ENCODE assay signal across 23 cellular contexts in the genomic region with DNA sequence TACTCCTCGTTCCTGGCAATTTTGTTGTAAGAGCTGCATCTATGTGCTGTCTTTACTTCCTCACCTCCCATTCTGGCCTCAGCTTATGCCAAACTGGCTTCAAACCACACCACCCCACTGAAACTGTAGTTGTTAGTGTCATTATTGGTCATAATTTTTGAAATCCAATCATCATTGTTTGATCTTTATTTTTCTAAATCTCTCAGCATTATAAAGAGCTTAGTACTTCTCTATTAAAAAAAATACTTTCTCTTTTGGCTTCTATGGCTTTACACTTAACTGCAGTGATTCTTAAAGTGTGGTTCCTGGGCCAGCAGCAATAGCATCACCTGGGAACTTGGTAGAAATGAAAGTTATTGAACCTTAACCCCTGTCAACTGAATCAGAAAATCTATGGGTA.
DNase-seq lines count a peak whose midpoint lies in the region; ATAC-seq and TF ChIP-seq lines count a peak whose summit lies in the region.
"Had no signal": no experiment of that assay in that cellular context is flagged by ENCODE, and none has a peak within 500 bp of the region (broad histone marks: within the 10 kb centered on the region; RNA-seq: fewer than 3 reads in every experiment).

No MANE protein-coding gene starts in this region.

- CTCF ChIA-PET in OCI-LY7 (lab: Charles Lee; ENCODE audit: unreplicated experiment) = no interaction called here

- intact Hi-C loops in OCI-LY7 (cut with micrococcal nuclease; ENCODE audit: unreplicated experiment) = no loop called here
- intact Hi-C loops in activated T-helper 2 cell treated with anti-CD3 and anti-CD28 coated beads, Interferon-gamma antibody, Interleukin-2, Interleukin-4, amounts not matched to agents 10 μg/mL and 5 μg/mL and 100 μg/mL, durations not matched to agents 14 hours and 24 hours and 36 hours (cut with micrococcal nuclease) = no loop called here

- ATAC-seq in GM18867 (IDR thresholded peaks at IDR 0.05; ENCODE audit: unreplicated experiment) (peak; percentile 67), GM21723 (IDR thresholded peaks at IDR 0.05; ENCODE audit: unreplicated experiment) (peak; percentile 37), GM18861 (IDR thresholded peaks at IDR 0.05; ENCODE audit: unreplicated experiment) (no peak)
- ATAC-seq: activated T-helper 17 cell treated with anti-CD3 and anti-CD28 coated beads, Interleukin-2, amount 50 U/mL, for 72 hours; body of pancreas; right lobe of liver had no signal

- BruUV-seq in OCI-LY7 (replicated peaks; lab: Mats Ljungman, UMichigan) = no TSS peak

- no peaks in the 10 kb centered on the region for H3K9me2 ChIP-seq in OCI-LY7 (ENCODE audit: insufficient read depth, low read length)

- POLR2A ChIA-PET in OCI-LY7 (lab: Charles Lee) = interaction anchor here (0.8 to 1.3 kb wide), 2 partner anchors 23 to 184 kb away, joined by 3 to 4 read pairs; no protein-coding TSS in a partner anchor

- peaks cover 6% of the 10 kb centered on the region for H3K4me1 Mint-ChIP-seq in activated T-helper 2 cell treated with anti-CD3 and anti-CD28 coated beads, Interferon-gamma antibody, Interleukin-2, Interleukin-4, amounts not matched to agents 10 μg/mL and 5 μg/mL and 100 μg/mL, durations not matched to agents 14 hours and 24 hours and 36 hours (ENCODE audit: low read depth)
- H3K4me1 Mint-ChIP-seq: activated T-helper 17 cell treated with anti-CD3 and anti-CD28 coated beads, Interleukin-2, amount 50 U/mL, for 72 hours had no signal

- H3K9me3 ChIP-seq in OCI-LY7 (ENCODE audit: low read length) = peaks cover 5% of the 10 kb centered on the region; the same call in 1 of the 2 replicates
- H3K9me3 ChIP-seq in osteoblast (ENCODE audit: low read depth, low read length) = no peaks in the 10 kb centered on the region
- H3K9me3 ChIP-seq: body of pancreas, right lobe of liver, SJSA1, thoracic aorta, vagina had no signal

- H3K27ac ChIP-seq in OCI-LY7 (ENCODE audit: low read depth, low read length, poor library complexity, severe bottlenecking) (peak overlapping the region; percentile 3), osteoblast (ENCODE audit: low read depth, low read length) (no peak overlapping the region)
- H3K27ac ChIP-seq: body of pancreas, right lobe of liver, SJSA1, thoracic aorta, vagina had no signal

- H3K9me3 Mint-ChIP-seq in activated T-helper 2 cell treated with anti-CD3 and anti-CD28 coated beads, Interferon-gamma antibody, Interleukin-2, Interleukin-4, amounts not matched to agents 10 μg/mL and 5 μg/mL and 100 μg/mL, durations not matched to agents 14 hours and 24 hours and 36 hours = no peaks in the 10 kb centered on the region
- H3K9me3 Mint-ChIP-seq: T-helper 1 cell treated with Interleukin-12 subunit alpha and Interleukin-12 subunit beta and Interleukin-4 antibody, amounts not matched to agents 30 μg/mL and 1 μg/mL, for 36 hours had no signal

- H3K27me3 Mint-ChIP-seq in activated T-helper 2 cell treated with anti-CD3 and anti-CD28 coated beads, Interferon-gamma antibody, Interleukin-2, Interleukin-4, amounts not matched to agents 10 μg/mL and 5 μg/mL and 100 μg/mL, durations not matched to agents 14 hours and 24 hours and 36 hours (ENCODE audit: low read depth) = peaks cover 6% of the 10 kb centered on the region

- H3K36me3 Mint-ChIP-seq in activated T-helper 2 cell treated with anti-CD3 and anti-CD28 coated beads, Interferon-gamma antibody, Interleukin-2, Interleukin-4, amounts not matched to agents 10 μg/mL and 5 μg/mL and 100 μg/mL, durations not matched to agents 14 hours and 24 hours and 36 hours (ENCODE audit: low read depth) = no peaks in the 10 kb centered on the region
- H3K36me3 Mint-ChIP-seq: CD14-positive monocyte had no signal

- peaks cover 21% of the 10 kb centered on the region for H3K4me1 ChIP-seq in OCI-LY7 (ENCODE audit: insufficient read depth, low read length, poor library complexity, severe bottlenecking)
- H3K4me1 ChIP-seq in osteoblast (ENCODE audit: insufficient read depth, low read length) = no peaks in the 10 kb centered on the region
- H3K4me1 ChIP-seq: body of pancreas, right lobe of liver, SJSA1, vagina had no signal

- no peak overlapping the region for H3K4me3 Mint-ChIP-seq in activated T-helper 2 cell treated with anti-CD3 and anti-CD28 coated beads, Interferon-gamma antibody, Interleukin-2, Interleukin-4, amounts not matched to agents 10 μg/mL and 5 μg/mL and 100 μg/mL, durations not matched to agents 14 hours and 24 hours and 36 hours (ENCODE audit: low read depth)
- H3K4me3 Mint-ChIP-seq: activated T-helper 17 cell treated with anti-CD3 and anti-CD28 coated beads, Interleukin-2, amount 50 U/mL, for 72 hours; CD14-positive monocyte; T-helper 1 cell treated with Interleukin-12 subunit alpha and Interleukin-12 subunit beta and Interleukin-4 antibody, amounts not matched to agents 30 μg/mL and 1 μg/mL, for 36 hours had no signal

- H3K36me3 ChIP-seq in OCI-LY7 (ENCODE audit: insufficient read depth, low read length) (no peaks in the 10 kb centered on the region), osteoblast (ENCODE audit: insufficient read depth, low read length) (no peaks in the 10 kb centered on the region)
- H3K36me3 ChIP-seq: right lobe of liver, SJSA1, thoracic aorta, vagina had no signal

- no peak overlapping the region for H3K27ac Mint-ChIP-seq in activated T-helper 2 cell treated with anti-CD3 and anti-CD28 coated beads, Interferon-gamma antibody, Interleukin-2, Interleukin-4, amounts not matched to agents 10 μg/mL and 5 μg/mL and 100 μg/mL, durations not matched to agents 14 hours and 24 hours and 36 hours
- H3K27ac Mint-ChIP-seq: activated T-helper 17 cell treated with anti-CD3 and anti-CD28 coated beads, Interleukin-2, amount 50 U/mL, for 72 hours; CD14-positive monocyte; T-helper 1 cell treated with Interleukin-12 subunit alpha and Interleukin-12 subunit beta and Interleukin-4 antibody, amounts not matched to agents 30 μg/mL and 1 μg/mL, for 36 hours had no signal

- H3K79me2 ChIP-seq in OCI-LY7 (ENCODE audit: insufficient read depth, low read depth, low read length) (no peaks in the 10 kb centered on the region), osteoblast (ENCODE audit: insufficient read depth, low read length) (no peaks in the 10 kb centered on the region)

- peak overlapping the region; percentile 58 for H3K4me2 ChIP-seq in OCI-LY7 (ENCODE audit: low read length)
- no peak overlapping the region for H3K4me2 ChIP-seq in osteoblast (ENCODE audit: insufficient read depth, low read length)

- H4K20me1 ChIP-seq in OCI-LY7 (ENCODE audit: insufficient read depth, low read length) (no peaks in the 10 kb centered on the region), osteoblast (ENCODE audit: insufficient read depth, low read length) (no peaks in the 10 kb centered on the region)

- H3K4me3 ChIP-seq in GM12865 (ENCODE audit: low read depth, low read length) (no peak overlapping the region), OCI-LY7 (ENCODE audit: low read depth, low read length, poor library complexity, severe bottlenecking) (peak overlapping the region; percentile 12), osteoblast (ENCODE audit: insufficient read depth, low read length) (no peak overlapping the region)
- H3K4me3 ChIP-seq: body of pancreas, right lobe of liver, SJSA1, thoracic aorta, vagina had no signal

- TF ChIP-seq CTCF in GM12865 (IDR thresholded peaks at IDR 0.05; ENCODE audit: insufficient read depth, low read depth, low read length, missing control alignments) (no peak), OCI-LY7 (conservative IDR thresholded peaks at IDR 0.05; ENCODE audit: low read length) (no peak), osteoblast (IDR thresholded peaks at IDR 0.05; ENCODE audit: extremely low read depth, low read depth, low read length) (no peak)

- peak overlapping the region; percentile 46; the same call in 1 of the 2 replicates for H2AFZ ChIP-seq in OCI-LY7 (ENCODE audit: low read length)
- H2AFZ ChIP-seq in osteoblast (ENCODE audit: low read length) = no peak overlapping the region

- DNase-seq in GM12865 (ENCODE audit: low read depth) = peak; percentile 17
- no peak for DNase-seq in OCI-LY7 (ENCODE audit: low spot score)
- DNase-seq in activated T-helper 2 cell treated with anti-CD3 and anti-CD28 coated beads, Interferon-gamma antibody, Interleukin-2, Interleukin-4, amounts not matched to agents 10 μg/mL and 5 μg/mL and 100 μg/mL, durations not matched to agents 14 hours and 24 hours and 36 hours (ENCODE audit: low spot score) = no peak
- no peak for DNase-seq in osteoblast (ENCODE audit: insufficient read length, low spot score, missing footprints)
- DNase-seq: activated CD4-positive, alpha-beta T cell treated with anti-CD3 and anti-CD28 coated beads for 48 hours; body of pancreas; EL; foreskin fibroblast; mesendoderm; naive B cell; NCI-H1105; NCI-H2081; NCI-H446 treated with DMSO at 0.1 percent for 48 hours; right lobe of liver had no signal

- H3K27me3 ChIP-seq in osteoblast (ENCODE audit: insufficient read depth, low read length) = peaks cover 10% of the 10 kb centered on the region
- H3K27me3 ChIP-seq: body of pancreas, SJSA1, vagina had no signal
